ENCODE assay signal across 18 cellular contexts in genomic region chr4:85829276-85830051, GRCh38.
DNase-seq lines count a peak whose midpoint lies in the region; ATAC-seq, FAIRE-seq and TF ChIP-seq lines count a peak whose summit lies in the region.
"Had no signal": no experiment of that assay in that cellular context is flagged by ENCODE, and none has a peak within 500 bp of the region (broad histone marks: within the 10 kb centered on the region; RNA-seq: fewer than 3 reads in every experiment).

No MANE protein-coding gene starts in this region.

- no peaks in the 10 kb centered on the region for H3K36me3 Mint-ChIP-seq in type B pancreatic cell
- H3K36me3 Mint-ChIP-seq: brain had no signal

- no peaks in the 10 kb centered on the region for H3K9me3 Mint-ChIP-seq in type B pancreatic cell
- H3K9me3 Mint-ChIP-seq: brain, CD14-positive monocyte had no signal

- intact Hi-C loops in GM12878 (cut with micrococcal nuclease; ENCODE audit: unreplicated experiment) (no loop called here), kidney (cut with DNase I) (no loop called here)

- DNase-seq in DMS 273 (lab: John Stamatoyannopoulos, UW; ENCODE audit: unreplicated experiment) = peak; percentile 2
- DNase-seq in DMS 273 treated with DMSO at 0.1 percent for 48 hours (lab: John Stamatoyannopoulos, UW) = no peak
- no peak for DNase-seq in GM12878 (ENCODE audit: low read depth, low spot score)
- DNase-seq in kidney = no peak
- DNase-seq in type B pancreatic cell (ENCODE audit: extremely low spot score, unreplicated experiment) = no peak
- no peak for DNase-seq in DMS79 treated with DMSO at 0.1 percent for 48 hours (lab: John Stamatoyannopoulos, UW)
- DNase-seq in inferior parietal cortex (ENCODE audit: extremely low spot score) = no peak
- DNase-seq: activated naive CD4-positive, alpha-beta T cell treated with Interleukin-2 at 50 U/mL for 16 hours; NCI-H1930; NCI-H748 treated with DMSO at 0.1 percent for 48 hours; right lobe of liver; stimulated activated CD4-positive, alpha-beta T cell treated with anti-CD3 and anti-CD28 coated beads, Interleukin-2, amount 100 ng/mL, for 48 hours had no signal

- in situ Hi-C loops in GM12878 (cut with MboI) = no loop called here

- no peak overlapping the region for H2AFZ ChIP-seq in GM12878 (ENCODE audit: control insufficient read depth, low read depth, low read length)

- RAD21 ChIA-PET in GM12878 (lab: Charles Lee; ENCODE audit: unreplicated experiment) = no interaction called here

- no peak overlapping the region for H3K9ac ChIP-seq in GM12878 (ENCODE audit: control insufficient read depth, insufficient read depth, low read length)
- H3K9ac ChIP-seq in kidney (ENCODE audit: low read length in 2 of 2) = peak overlapping the region in 1 of 2 donors; percentile 74

- H3K4me3 ChIP-seq in GM12878 = no peak overlapping the region
- H3K4me3 ChIP-seq in kidney (ENCODE audit: low read length in 2 of 2) = peak overlapping the region; percentile 68 to 69

- H3K27me3 Mint-ChIP-seq in type B pancreatic cell = no peaks in the 10 kb centered on the region
- H3K27me3 Mint-ChIP-seq: brain had no signal

- ATAC-seq in GM12878 (no peak), HG02852 (IDR thresholded peaks at IDR 0.05; ENCODE audit: unreplicated experiment) (no peak)

- no peaks in the 10 kb centered on the region for H3K27me3 ChIP-seq in GM12878 (replicated peaks in 1 of 2; ENCODE audit: control insufficient read depth in 2 of 2, insufficient read depth in 2 of 2, low read length in 1 of 2)
- H3K27me3 ChIP-seq: right lobe of liver had no signal

- peak overlapping the region; percentile 70 for H3K4me3 Mint-ChIP-seq in type B pancreatic cell
- H3K4me3 Mint-ChIP-seq: CD14-positive monocyte had no signal

- H4K20me1 ChIP-seq in GM12878 (ENCODE audit: control insufficient read depth, insufficient read depth) = no peaks in the 10 kb centered on the region

- H3K4me1 ChIP-seq in GM12878 (ENCODE audit: control insufficient read depth, insufficient read depth, low read length) = no peaks in the 10 kb centered on the region
- peaks cover 12 to 29% of the 10 kb centered on the region in 2 donors for H3K4me1 ChIP-seq in kidney (ENCODE audit: control insufficient read depth in 1 of 2, insufficient read depth in 1 of 2, low read depth in 1 of 2, low read length in 2 of 2)

- FAIRE-seq in GM12878 (lab: Jason Lieb, UNC) = peak; percentile 31
- no peak for FAIRE-seq in kidney (lab: Jason Lieb, UNC)
- FAIRE-seq: H54, HTR-8/SVneo had no signal

- TF ChIP-seq EP300 in GM12878 (IDR thresholded peaks at IDR 0.05; ENCODE audit: borderline replicate concordance in 1 of 2, control insufficient read depth in 1 of 2, low read depth in 2 of 2, low read length in 2 of 2) = no peak

- SMC1A ChIA-PET in GM12878 (lab: Charles Lee; ENCODE audit: uncharacterized antibody, unreplicated experiment) = no interaction called here

- no peak overlapping the region for H3K27ac Mint-ChIP-seq in type B pancreatic cell
- H3K27ac Mint-ChIP-seq: CD14-positive monocyte had no signal

- CTCF ChIA-PET in GM12878 (lab: Yijun Ruan, JAX) = no interaction called here

- BruUV-seq in GM12878 (replicated peaks; lab: Mats Ljungman, UMichigan) = no TSS peak

- TF ChIP-seq POLR2A in GM12878 (IDR thresholded peaks at IDR 0.05; ENCODE audit: low read depth, low read length) = no peak

- H3K36me3 ChIP-seq in GM12878 (ENCODE audit: control insufficient read depth in 2 of 2, insufficient read depth in 2 of 2, low read length in 1 of 2) = no peaks in the 10 kb centered on the region
- no peaks in the 10 kb centered on the region for H3K36me3 ChIP-seq in kidney (ENCODE audit: control insufficient read depth in 1 of 2, insufficient read depth in 2 of 2, low read length in 2 of 2)
- H3K36me3 ChIP-seq: right lobe of liver, thoracic aorta had no signal

- no peak overlapping the region for H3K27ac ChIP-seq in GM12878 (ENCODE audit: control insufficient read depth, insufficient read depth)
- peak overlapping the region; percentile 53 to 63 for H3K27ac ChIP-seq in kidney (ENCODE audit: low read depth in 2 of 2, low read length in 2 of 2)

- no peak for TF ChIP-seq RAD21 in GM12878 (IDR thresholded peaks at IDR 0.05; ENCODE audit: insufficient read depth, low read depth, low read length)

- peaks cover 33% of the 10 kb centered on the region for H3K4me1 Mint-ChIP-seq in type B pancreatic cell (ENCODE audit: unreplicated experiment)

- 35% methylated on average over 2 of the region's 2 CpGs for WGBS in GM12878 (ENCODE audit: insufficient coverage, insufficient replicate concordance, low lambda C conversion rate, missing lambda C conversion rate)

- TF ChIP-seq CTCF in GM12878 (IDR thresholded peaks at IDR 0.05 in 2 of 3, conservative IDR thresholded peaks at IDR 0.05 in 1 of 3; ENCODE audit: control insufficient read depth in 2 of 3, extremely low read depth in 1 of 3, insufficient read depth in 1 of 3, low read depth in 3 of 3, low read length in 3 of 3) = no peak
- TF ChIP-seq CTCF in kidney (IDR thresholded peaks at IDR 0.05; ENCODE audit: borderline replicate concordance, extremely low read depth, insufficient read depth) = no peak
- no peak for TF ChIP-seq CTCF in type B pancreatic cell (conservative IDR thresholded peaks at IDR 0.05)

- H3K9me3 ChIP-seq in GM12878 (replicated peaks; ENCODE audit: control insufficient read depth, insufficient read depth, low read length) = no peaks in the 10 kb centered on the region
- no peaks in the 10 kb centered on the region for H3K9me3 ChIP-seq in kidney (ENCODE audit: control insufficient read depth in 1 of 2, low read length in 2 of 2)
- H3K9me3 ChIP-seq: right lobe of liver, thoracic aorta had no signal

- H3K79me2 ChIP-seq in GM12878 (ENCODE audit: control insufficient read depth, insufficient read depth, low read length) = no peaks in the 10 kb centered on the region

- POLR2A ChIA-PET in GM12878 (lab: Charles Lee) = no interaction called here

- no peak overlapping the region for H3K4me2 ChIP-seq in GM12878 (ENCODE audit: control insufficient read depth, insufficient read depth)

TF ChIP-seq in GM12878, 131 proteins besides CTCF, POLR2A, EP300 and RAD21 (continues in another document):
- TF ChIP-seq ZNF592 (IDR thresholded peaks at IDR 0.05) (no peak), ZNF24 (IDR thresholded peaks at IDR 0.05) (no peak), SMAD1 (IDR thresholded peaks at IDR 0.05; ENCODE audit: low read depth, partially characterized antibody) (no peak), MAX (IDR thresholded peaks at IDR 0.05; ENCODE audit: low read depth, low read length) (no peak), E2F4 (IDR thresholded peaks at IDR 0.05; ENCODE audit: low read depth, low read length) (no peak), STAT3 (IDR thresholded peaks at IDR 0.05; ENCODE audit: low read depth, low read length) (no peak), RB1 (IDR thresholded peaks at IDR 0.05; ENCODE audit: borderline replicate concordance) (no peak), ASH2L (IDR thresholded peaks at IDR 0.05; ENCODE audit: borderline replicate concordance, low read depth) (no peak)
